In the genomic region with DNA sequence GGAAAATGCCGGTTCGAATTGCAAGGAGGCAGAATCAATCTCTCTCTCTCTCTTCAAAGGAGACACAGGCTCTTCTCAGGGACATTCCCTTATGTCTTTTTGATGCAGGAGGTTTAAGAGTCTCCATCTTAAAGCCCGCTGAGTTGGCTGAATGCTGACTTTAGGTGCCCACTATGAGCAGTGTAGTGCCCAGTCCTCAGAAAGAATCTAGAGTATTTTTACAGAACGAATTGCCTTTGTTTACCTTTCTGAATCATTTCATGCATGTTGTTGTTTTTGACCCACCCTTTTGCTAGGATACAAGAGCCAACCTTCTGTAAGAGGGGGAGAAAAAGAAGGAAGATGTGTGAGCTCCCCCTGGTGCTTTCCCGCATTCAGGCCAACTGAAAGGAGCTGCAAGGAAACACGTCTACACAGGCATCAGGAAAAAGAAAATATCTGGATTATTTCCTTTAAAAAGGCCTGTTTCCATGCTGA, we compare ENCODE assay signal across 8 cellular contexts.
DNase-seq lines count a peak whose midpoint lies in the region; ATAC-seq and TF ChIP-seq lines count a peak whose summit lies in the region.

No MANE protein-coding gene starts in this region.

- no peaks in the 10 kb centered on the region for H3K9me2 ChIP-seq in DOHH2 (replicated peaks; ENCODE audit: control insufficient read depth, low read length)

- H3K4me1 ChIP-seq in DOHH2 (ENCODE audit: control insufficient read depth, low read length) (peaks cover 35% of the 10 kb centered on the region), iPS-15b (ENCODE audit: control insufficient read depth, insufficient read depth, low read length) (peaks cover 13% of the 10 kb centered on the region), subcutaneous abdominal adipose tissue (ENCODE audit: control insufficient read depth in 5 of 5, insufficient read depth in 5 of 5, low read length in 5 of 5) (peaks cover 2 to 24% (median 11%) of the 10 kb centered on the region in 5 donors)

- H3K27ac ChIP-seq in DOHH2 (ENCODE audit: low read depth, low read length) (no peak overlapping the region), subcutaneous abdominal adipose tissue (ENCODE audit: low read depth, low read length) (peak overlapping the region; percentile 89)

- peak overlapping the region; percentile 48; the same call in 1 of the 2 replicates for H3K4me2 ChIP-seq in DOHH2 (ENCODE audit: low read length)

- no peaks in the 10 kb centered on the region for H3K36me3 ChIP-seq in DOHH2 (ENCODE audit: control insufficient read depth, low read length)
- H3K36me3 ChIP-seq in iPS-15b (ENCODE audit: control insufficient read depth, insufficient read depth, low read length) = no peaks in the 10 kb centered on the region
- H3K36me3 ChIP-seq in subcutaneous abdominal adipose tissue (ENCODE audit: control insufficient read depth in 5 of 5, insufficient read depth in 5 of 5, low read length in 5 of 5) = no peaks in the 10 kb centered on the region

- no peaks in the 10 kb centered on the region for H3K9me3 ChIP-seq in DOHH2 (ENCODE audit: control insufficient read depth, insufficient read depth, low read length)
- no peaks in the 10 kb centered on the region for H3K9me3 ChIP-seq in iPS-15b (ENCODE audit: control insufficient read depth, insufficient read depth, low read length)
- no peaks in the 10 kb centered on the region for H3K9me3 ChIP-seq in subcutaneous abdominal adipose tissue (ENCODE audit: control insufficient read depth in 5 of 5, low read length in 5 of 5)

- H3F3A ChIP-seq in DOHH2 (ENCODE audit: control insufficient read depth, insufficient read depth) = no peaks in the 10 kb centered on the region; the same call in 1 of the 2 replicates

- H3K9ac ChIP-seq in iPS-15b (ENCODE audit: low read depth, low read length) (no peak overlapping the region), subcutaneous abdominal adipose tissue (ENCODE audit: low read length in 5 of 5) (no peak overlapping the region)

- H3K27me3 ChIP-seq in DOHH2 (ENCODE audit: control insufficient read depth, low read length) (no peaks in the 10 kb centered on the region), iPS-15b (ENCODE audit: control insufficient read depth, insufficient read depth, low read length) (peaks cover 12% of the 10 kb centered on the region), subcutaneous abdominal adipose tissue (ENCODE audit: control insufficient read depth in 5 of 5, insufficient read depth in 4 of 5, low read length in 5 of 5) (peaks cover 0 to 3% (median 0%) of the 10 kb centered on the region in 5 donors)

- ATAC-seq in GM19397 (IDR thresholded peaks at IDR 0.05; ENCODE audit: unreplicated experiment) = no peak
- no peak for ATAC-seq in HG03565 (IDR thresholded peaks at IDR 0.05; ENCODE audit: unreplicated experiment)
- ATAC-seq in HG03025 (IDR thresholded peaks at IDR 0.05; ENCODE audit: low FRiP score, unreplicated experiment) = no peak

- peak; percentile 50 for TF ChIP-seq CTCF in DOHH2 (IDR thresholded peaks at IDR 0.05; ENCODE audit: low read depth, low read length, poor library complexity, severe bottlenecking)

- H3K79me2 ChIP-seq in DOHH2 (ENCODE audit: control insufficient read depth, low read length) = no peaks in the 10 kb centered on the region

- H3K4me3 ChIP-seq in DOHH2 (ENCODE audit: low read length) (peak overlapping the region; percentile 23; the same call in 1 of the 2 replicates), iPS-15b (ENCODE audit: low read depth, low read length) (peak overlapping the region; percentile 10), subcutaneous abdominal adipose tissue (ENCODE audit: low read depth in 1 of 5, low read length in 5 of 5) (no peak overlapping the region)

- no peaks in the 10 kb centered on the region for H4K20me1 ChIP-seq in DOHH2 (ENCODE audit: control insufficient read depth, insufficient read depth, low read depth, low read length)

- peak; percentile 61 for DNase-seq in NCI-H1417 treated with DMSO at 0.1 percent for 48 hours (lab: John Stamatoyannopoulos, UW)
- DNase-seq in astrocyte of the hippocampus (ENCODE audit: low read depth, low spot score) = peak; percentile 83

Comparison
In these comparisons a context has a peak if more than half of its experiments do, and no peak if none do; other contexts are left out.
1. H3K4me3 ChIP-seq: peak in DOHH2 (single experiment) and iPS-15b (single experiment); none in subcutaneous abdominal adipose tissue (0 of 5).